16 cellular contexts compared by ENCODE assay signal in genomic region chr15:85297537-85297936, GRCh38.
"Had no signal": no experiment of that assay in that cellular context is flagged by ENCODE, and none has a peak within 500 bp of the region (broad histone marks: within the 10 kb centered on the region; RNA-seq: fewer than 3 reads in every experiment).

No MANE protein-coding gene starts in this region.

- H3K4me1 ChIP-seq: psoas muscle had no signal

- H3K27ac ChIP-seq: dorsolateral prefrontal cortex, psoas muscle, thoracic aorta, upper lobe of right lung had no signal

- H3K36me3 ChIP-seq: spleen, stomach, thoracic aorta, upper lobe of right lung had no signal

- H3K9me3 ChIP-seq: psoas muscle, spleen, stomach, thoracic aorta, upper lobe of right lung had no signal

- H3K27me3 ChIP-seq: dorsolateral prefrontal cortex, spleen, stomach, upper lobe of right lung had no signal

- DNase-seq: activated CD4-positive, alpha-beta memory T cell treated with anti-CD3 and anti-CD28 coated beads for 36 hours; activated CD4-positive, alpha-beta T cell treated with anti-CD3 and anti-CD28 coated beads for 36 hours; activated CD8-positive, alpha-beta memory T cell treated with anti-CD3 and anti-CD28 coated beads, Interleukin-2, amount 10 ng/mL, durations not matched to agents 7 days and 5 days; activated effector memory CD4-positive, alpha-beta T cell treated with anti-CD3 and anti-CD28 coated beads, Interleukin-2, amount 50 U/mL, for 16 hours; activated T-cell treated with anti-CD3 and anti-CD28 coated beads, Interleukin-2, amount 50 U/mL, for 1 hour; amniotic stem cell; dorsolateral prefrontal cortex; erythroblast; nucleus accumbens; psoas muscle; spleen; stomach; T-helper 9 cell; upper lobe of right lung had no signal

- FAIRE-seq: islet of Langerhans had no signal
